ENCODE assay signal across 8 cellular contexts in the genomic region with DNA sequence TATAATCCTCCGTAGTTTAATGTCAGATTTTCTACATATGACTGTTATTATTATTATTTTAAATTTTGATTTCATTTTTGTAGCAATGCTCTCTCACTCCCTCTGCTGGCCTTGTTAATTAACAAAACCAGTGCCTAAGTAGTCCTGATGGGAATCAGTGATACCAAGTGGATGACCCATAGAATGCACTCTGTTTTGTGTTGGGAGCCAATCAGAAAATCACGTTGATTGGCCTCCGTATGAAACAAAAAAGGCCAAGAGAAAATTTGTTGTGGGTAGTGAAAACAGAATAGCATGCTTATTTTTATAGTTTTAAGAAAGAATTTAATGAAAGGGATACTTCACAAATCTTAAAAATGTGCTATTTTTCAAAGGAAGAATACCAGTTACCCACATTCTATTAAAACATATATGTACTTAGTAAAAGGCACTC. TPM values are rescaled to one million over a fixed set of nuclear protein-coding genes. Genes with fewer than 3 reads are reported as not detected.
DNase-seq lines count a peak whose midpoint lies in the region; ATAC-seq, FAIRE-seq and TF ChIP-seq lines count a peak whose summit lies in the region.

No MANE protein-coding gene starts in this region.

- peak; percentile 31 for DNase-seq in Ammon's horn (ENCODE audit: low spot score)
- peak; percentile 29 for DNase-seq in H4 (ENCODE audit: low spot score)
- peak; percentile 6 for DNase-seq in RCC 7860 (ENCODE audit: low spot score)
- peak; percentile 69 for DNase-seq in fibroblast of mammary gland (ENCODE audit: low read depth)
- peak; percentile 17 for DNase-seq in renal cortical epithelial cell (ENCODE audit: low read depth)
- no peak for DNase-seq in GDM1 (lab: John Stamatoyannopoulos, UW)
- no peak for DNase-seq in activated gamma-delta T cell treated with Interleukin-2 at 50 U/mL for 16 hours

- no peak overlapping the region for H3K4me3 ChIP-seq in fibroblast of mammary gland (ENCODE audit: control insufficient read depth, low read depth, low read length)

- FAIRE-seq in RCC 7860 (lab: Jason Lieb, UNC), result no peak

- peak; percentile 81 for TF ChIP-seq CTCF in fibroblast of mammary gland (conservative IDR thresholded peaks at IDR 0.05; ENCODE audit: control insufficient read depth, insufficient read depth, low read depth, low read length)

- ATAC-seq in HG02938 (IDR thresholded peaks at IDR 0.05; ENCODE audit: unreplicated experiment), result no peak

RNA-seq across cellular contexts. Expression of a gene that starts 34.4 kb away (rescaled TPM):
- 13.0 and 28.0 TPM in 2 replicates for total RNA-seq in H4 (2014; rRNA removed; shearing (Covaris generic))
- 0.52 and 2.6 TPM in 2 replicates for total RNA-seq in renal cortical epithelial cell

Comparison
In these comparisons a context has a peak if more than half of its experiments do, and no peak if none do; other contexts are left out.
1. DNase-seq: peak in Ammon's horn (single experiment), H4 (single experiment), RCC 7860 (single experiment), fibroblast of mammary gland (single experiment) and renal cortical epithelial cell (single experiment); none in GDM1 (single experiment) and activated gamma-delta T cell treated with Interleukin-2 at 50 U/mL for 16 hours (single experiment).